1 cellular context compared by ENCODE assay signal in genomic region chr17:63768433-63768832, GRCh38.
TF ChIP-seq lines count a peak whose summit lies in the region.

No MANE protein-coding gene starts in this region.

TF ChIP-seq in GM12891, 5 proteins besides CTCF, POLR2A, EP300 and RAD21:
- TF ChIP-seq POU2F2 (IDR thresholded peaks at IDR 0.05; ENCODE audit: low read depth, low read length) (no peak), PAX5 (IDR thresholded peaks at IDR 0.05; ENCODE audit: insufficient read depth, low read length, severe bottlenecking) (no peak), SPI1 (IDR thresholded peaks at IDR 0.05; ENCODE audit: low read depth, low read length) (no peak)
